ENCODE assay signal across 8 cellular contexts in genomic region chr1:173867753-173868265, GRCh38. TPM values are rescaled to one million over a fixed set of nuclear protein-coding genes. Genes with fewer than 3 reads are reported as not detected.
A peak's percentile ranks its signal among the peaks of the same experiment; 100 is the strongest.
DNase-seq lines count a peak whose midpoint lies in the region; ATAC-seq and TF ChIP-seq lines count a peak whose summit lies in the region.

Gene GAS5, minus strand, starts transcription at chr1:173867989.

- peaks cover 5% of the 10 kb centered on the region for H4K20me1 ChIP-seq in fibroblast of lung (ENCODE audit: control insufficient read depth, extremely low read depth, insufficient read depth, low read length)

- H3K4me1 ChIP-seq in fibroblast of lung (ENCODE audit: control insufficient read depth, extremely low read depth, insufficient read depth, low read length), result peaks cover 5% of the 10 kb centered on the region

- peak within 1 kb of the TSS; percentile 98 for H3K4me2 ChIP-seq in fibroblast of lung (ENCODE audit: extremely low read depth, insufficient read depth, low read length)

- DNase-seq in DMS79 treated with DMSO at 0.1 percent for 48 hours (lab: John Stamatoyannopoulos, UW), result peak; percentile 99
- peak; percentile 99 for DNase-seq in Kasumi-1 (lab: John Stamatoyannopoulos, UW)
- DNase-seq in RPMI7951 (ENCODE audit: low read depth), result peak; percentile 98
- peak; percentile 99 for DNase-seq in activated T-helper 2 cell treated with anti-CD3 and anti-CD28 coated beads, Interferon-gamma antibody, Interleukin-2, Interleukin-4, amounts not matched to agents 10 μg/mL and 5 μg/mL and 100 μg/mL, durations not matched to agents 14 hours and 24 hours and 36 hours (ENCODE audit: low spot score)
- DNase-seq in fibroblast of lung (ENCODE audit: low read depth in 2 of 2), result peak; percentile 100
- peak; percentile 90 to 100 (median 99) for DNase-seq in naive thymus-derived CD8-positive, alpha-beta T cell
- peak; percentile 96 to 99 (median 99) for DNase-seq in stimulated activated naive CD4-positive, alpha-beta T cell (lab: John Stamatoyannopoulos, UW)

- no peaks in the 10 kb centered on the region for H3K9me3 ChIP-seq in fibroblast of lung (ENCODE audit: control insufficient read depth, insufficient read depth, low read depth, low read length)

- H3K79me2 ChIP-seq in fibroblast of lung (ENCODE audit: control insufficient read depth, insufficient read depth, low read length), result peaks cover 36% of the 10 kb centered on the region

- H3K27me3 ChIP-seq in fibroblast of lung (ENCODE audit: control insufficient read depth, insufficient read depth, low read length), result no peaks in the 10 kb centered on the region

- H3K36me3 Mint-ChIP-seq in activated T-helper 2 cell treated with anti-CD3 and anti-CD28 coated beads, Interferon-gamma antibody, Interleukin-2, Interleukin-4, amounts not matched to agents 10 μg/mL and 5 μg/mL and 100 μg/mL, durations not matched to agents 14 hours and 24 hours and 36 hours (ENCODE audit: low read depth), result peaks cover 71% of the 10 kb centered on the region
- peaks cover 7 to 50% (median 32%) of the 10 kb centered on the region in 3 donors for H3K36me3 Mint-ChIP-seq in naive thymus-derived CD8-positive, alpha-beta T cell

- H2AFZ ChIP-seq in fibroblast of lung (ENCODE audit: low read length), result peak within 1 kb of the TSS; percentile 63

- peak within 1 kb of the TSS; percentile 94 to 99 (median 98) for H3K4me3 ChIP-seq in fibroblast of lung (replicated peaks in 1 of 4; ENCODE audit: control extremely low read depth in 1 of 4, insufficient read depth in 1 of 4, low read depth in 3 of 4, low read length in 4 of 4)

- peak within 1 kb of the TSS; percentile 98 for H3K4me3 Mint-ChIP-seq in activated T-helper 2 cell treated with anti-CD3 and anti-CD28 coated beads, Interferon-gamma antibody, Interleukin-2, Interleukin-4, amounts not matched to agents 10 μg/mL and 5 μg/mL and 100 μg/mL, durations not matched to agents 14 hours and 24 hours and 36 hours (ENCODE audit: low read depth)
- peak within 1 kb of the TSS; percentile 87 to 99 (median 97) for H3K4me3 Mint-ChIP-seq in naive thymus-derived CD8-positive, alpha-beta T cell

- H3K27ac ChIP-seq in fibroblast of lung (ENCODE audit: insufficient read depth, low read length), result peak within 1 kb of the TSS; percentile 90

- H3K4me1 Mint-ChIP-seq in activated T-helper 2 cell treated with anti-CD3 and anti-CD28 coated beads, Interferon-gamma antibody, Interleukin-2, Interleukin-4, amounts not matched to agents 10 μg/mL and 5 μg/mL and 100 μg/mL, durations not matched to agents 14 hours and 24 hours and 36 hours (ENCODE audit: low read depth), result peaks cover 49% of the 10 kb centered on the region
- H3K4me1 Mint-ChIP-seq in naive thymus-derived CD8-positive, alpha-beta T cell, result peaks cover 29 to 82% (median 74%) of the 10 kb centered on the region in 4 donors

- no peaks in the 10 kb centered on the region for H3K27me3 Mint-ChIP-seq in activated T-helper 2 cell treated with anti-CD3 and anti-CD28 coated beads, Interferon-gamma antibody, Interleukin-2, Interleukin-4, amounts not matched to agents 10 μg/mL and 5 μg/mL and 100 μg/mL, durations not matched to agents 14 hours and 24 hours and 36 hours (ENCODE audit: low read depth)
- H3K27me3 Mint-ChIP-seq in naive thymus-derived CD8-positive, alpha-beta T cell, result no peaks in the 10 kb centered on the region

- H3K27ac Mint-ChIP-seq in activated T-helper 2 cell treated with anti-CD3 and anti-CD28 coated beads, Interferon-gamma antibody, Interleukin-2, Interleukin-4, amounts not matched to agents 10 μg/mL and 5 μg/mL and 100 μg/mL, durations not matched to agents 14 hours and 24 hours and 36 hours, result peak within 1 kb of the TSS; percentile 96
- H3K27ac Mint-ChIP-seq in naive thymus-derived CD8-positive, alpha-beta T cell, result peak within 1 kb of the TSS; percentile 95 to 99 (median 98)

- no peaks in the 10 kb centered on the region for H3K9me3 Mint-ChIP-seq in activated T-helper 2 cell treated with anti-CD3 and anti-CD28 coated beads, Interferon-gamma antibody, Interleukin-2, Interleukin-4, amounts not matched to agents 10 μg/mL and 5 μg/mL and 100 μg/mL, durations not matched to agents 14 hours and 24 hours and 36 hours
- H3K9me3 Mint-ChIP-seq in naive thymus-derived CD8-positive, alpha-beta T cell, result no peaks in the 10 kb centered on the region

- TF ChIP-seq CTCF in fibroblast of lung (conservative IDR thresholded peaks at IDR 0.05 in 1 of 2, IDR thresholded peaks at IDR 0.05 in 1 of 2; ENCODE audit: low read depth in 1 of 2, low read length in 2 of 2), result no peak

- H3K36me3 ChIP-seq in fibroblast of lung (ENCODE audit: control insufficient read depth, insufficient read depth, low read length), result peaks cover 23% of the 10 kb centered on the region

- H3K9ac ChIP-seq in fibroblast of lung (ENCODE audit: insufficient read depth, low read length), result peak within 1 kb of the TSS; percentile 82

- POLR2A ChIA-PET in naive thymus-derived CD8-positive, alpha-beta T cell (lab: Charles Lee), result interaction anchor here (0.6 to 3.2 kb wide), 23 partner anchors 8 to 1451 kb away, joined by 3 to 47 read pairs (median 4); partner anchors contain the start of genes CACYBP, CENPL, DARS2 and KLHL20

- peak; percentile 64 for ATAC-seq in GM21786 (IDR thresholded peaks at IDR 0.05; ENCODE audit: unreplicated experiment)
- ATAC-seq in naive thymus-derived CD8-positive, alpha-beta T cell, result peak; percentile 75 to 79

- intact Hi-C loops in activated T-helper 2 cell treated with anti-CD3 and anti-CD28 coated beads, Interferon-gamma antibody, Interleukin-2, Interleukin-4, amounts not matched to agents 10 μg/mL and 5 μg/mL and 100 μg/mL, durations not matched to agents 14 hours and 24 hours and 36 hours (cut with micrococcal nuclease), result loop anchor here (1.0 to 10.0 kb wide), 10 partner anchors 44 to 1335 kb away; partner anchors contain the start of genes CACYBP, CENPL, DARS2 and PRDX6

RNA-seq across cellular contexts. Expression of gene GAS5, which starts in this region (rescaled TPM):
- total RNA-seq in RPMI7951 (2014; rRNA removed; shearing (Covaris generic)), result 276 and 296 TPM in 2 replicates
- total RNA-seq in activated T-helper 2 cell treated with anti-CD3 and anti-CD28 coated beads, Interferon-gamma antibody, Interleukin-2, Interleukin-4, amounts not matched to agents 10 μg/mL and 5 μg/mL and 100 μg/mL, durations not matched to agents 14 hours and 24 hours and 36 hours, result 650 and 661 TPM in 2 replicates
- total RNA-seq in fibroblast of lung, result 502 and 1,016 TPM in 2 replicates
- 451 and 810 TPM in 2 replicates for polyA plus RNA-seq in fibroblast of lung
- 374 and 650 TPM in 2 replicates for polyA plus RNA-seq in fibroblast of lung (2012)
- polyA minus RNA-seq in fibroblast of lung (ENCODE audit: low replicate concordance), result 54.5 and 75.6 TPM in 2 replicates
- total RNA-seq in naive thymus-derived CD8-positive, alpha-beta T cell, result 1,000 to 10,000 TPM; 1,055 to 1,075 TPM
- 100 to 1,000 TPM; 503 to 660 (median 547) TPM for polyA plus RNA-seq in naive thymus-derived CD8-positive, alpha-beta T cell

Comparison
In these comparisons a context has a peak if more than half of its experiments do, and no peak if none do; other contexts are left out.
1. Peak in every context shown above with its lines: DNase-seq, ATAC-seq, H3K4me3 ChIP-seq and H3K27ac ChIP-seq.